ENCODE assay signal across 9 cellular contexts in genomic region chr18:61554117-61554776, GRCh38.
DNase-seq lines count a peak whose midpoint lies in the region; ATAC-seq and TF ChIP-seq lines count a peak whose summit lies in the region.
"Had no signal": no experiment of that assay in that cellular context is flagged by ENCODE, and none has a peak within 500 bp of the region (broad histone marks: within the 10 kb centered on the region; RNA-seq: fewer than 3 reads in every experiment).

No MANE protein-coding gene starts in this region.

- H3K4me1 Mint-ChIP-seq in CD4-positive, alpha-beta T cell (ENCODE audit: low read depth), result peaks cover 5% of the 10 kb centered on the region
- peaks cover 5% of the 10 kb centered on the region for H3K4me1 Mint-ChIP-seq in central memory CD8-positive, alpha-beta T cell
- H3K4me1 Mint-ChIP-seq in naive thymus-derived CD8-positive, alpha-beta T cell, result peaks cover 2 to 8% (median 5%) of the 10 kb centered on the region in 4 donors

- no peaks in the 10 kb centered on the region for H3K27me3 Mint-ChIP-seq in CD4-positive, alpha-beta T cell
- no peaks in the 10 kb centered on the region for H3K27me3 Mint-ChIP-seq in central memory CD8-positive, alpha-beta T cell
- peaks cover 0 to 10% (median 5%) of the 10 kb centered on the region in 5 donors for H3K27me3 Mint-ChIP-seq in naive thymus-derived CD8-positive, alpha-beta T cell

- H3K4me3 Mint-ChIP-seq in CD4-positive, alpha-beta T cell, result peak overlapping the region; percentile 82
- peak overlapping the region; percentile 74 for H3K4me3 Mint-ChIP-seq in central memory CD8-positive, alpha-beta T cell
- peak overlapping the region; percentile 69 to 94 (median 84) for H3K4me3 Mint-ChIP-seq in naive thymus-derived CD8-positive, alpha-beta T cell

- intact Hi-C loops in CD4-positive, alpha-beta T cell (cut with DNase I, micrococcal nuclease), result no loop called here

- CTCF ChIA-PET in CD4-positive, alpha-beta T cell (lab: Charles Lee), result no interaction called here

- peak overlapping the region; percentile 70 for H3K27ac Mint-ChIP-seq in CD4-positive, alpha-beta T cell
- H3K27ac Mint-ChIP-seq in central memory CD8-positive, alpha-beta T cell (ENCODE audit: low read depth), result peak overlapping the region; percentile 64
- peak overlapping the region; percentile 40 to 95 (median 80) for H3K27ac Mint-ChIP-seq in naive thymus-derived CD8-positive, alpha-beta T cell

- no peak overlapping the region for H3K27ac ChIP-seq in CD4-positive, alpha-beta T cell (ENCODE audit: low read depth, low read length)

- no peaks in the 10 kb centered on the region for H3K9me3 ChIP-seq in CD4-positive, alpha-beta T cell (ENCODE audit: control insufficient read depth, low read length)

- H3K36me3 Mint-ChIP-seq in CD4-positive, alpha-beta T cell (ENCODE audit: low read depth), result no peaks in the 10 kb centered on the region
- peaks cover 4% of the 10 kb centered on the region for H3K36me3 Mint-ChIP-seq in central memory CD8-positive, alpha-beta T cell (ENCODE audit: insufficient read depth)
- H3K36me3 Mint-ChIP-seq in naive thymus-derived CD8-positive, alpha-beta T cell, result peaks cover 0 to 1% (median 0%) of the 10 kb centered on the region in 3 donors

- H3K27me3 ChIP-seq in CD4-positive, alpha-beta T cell (ENCODE audit: control insufficient read depth, insufficient read depth, low read length), result no peaks in the 10 kb centered on the region

- TF ChIP-seq CTCF in CD4-positive, alpha-beta T cell (IDR thresholded peaks at IDR 0.05), result no peak

- peak in 8 of 10 experiments; percentile 2 to 37 (median 9) for DNase-seq in CD4-positive, alpha-beta T cell
- DNase-seq in central memory CD8-positive, alpha-beta T cell (ENCODE audit: low spot score in 2 of 2), result peak; percentile 18 to 21
- DNase-seq in naive thymus-derived CD8-positive, alpha-beta T cell, result peak in 8 of 10 donors; percentile 2 to 81 (median 40)
- DNase-seq in kidney glomerular epithelial cell (lab: John Stamatoyannopoulos, UW) (no peak), KBM-7 (no peak)
- DNase-seq: SHP77 treated with DMSO at 0.1 percent for 48 hours had no signal

- peak; percentile 55 for ATAC-seq in CD4-positive, alpha-beta T cell (ENCODE audit: poor library complexity)
- ATAC-seq in activated CD4-positive, CD25-positive, alpha-beta regulatory T cell treated with anti-CD3 and anti-CD28 coated beads, Interleukin-2, amount 50 U/mL, for 24 hours, result peak; percentile 44 to 45
- peak; percentile 62 for ATAC-seq in central memory CD8-positive, alpha-beta T cell (replicated peaks; ENCODE audit: extremely low read depth, poor library complexity, severe bottlenecking)
- peak; percentile 78 to 81 for ATAC-seq in naive thymus-derived CD8-positive, alpha-beta T cell
- ATAC-seq in GM18511 (IDR thresholded peaks at IDR 0.05; ENCODE audit: unreplicated experiment), result no peak
- ATAC-seq in GM21717 (IDR thresholded peaks at IDR 0.05; ENCODE audit: unreplicated experiment), result no peak

- H3K9me3 Mint-ChIP-seq in CD4-positive, alpha-beta T cell, result no peaks in the 10 kb centered on the region
- H3K9me3 Mint-ChIP-seq in central memory CD8-positive, alpha-beta T cell, result no peaks in the 10 kb centered on the region
- H3K9me3 Mint-ChIP-seq in naive thymus-derived CD8-positive, alpha-beta T cell, result peaks cover 0 to 6% (median 0%) of the 10 kb centered on the region in 9 donors

- POLR2A ChIA-PET in CD4-positive, alpha-beta T cell (lab: Charles Lee), result interaction anchor here (1.2 to 1.3 kb wide), 2 partner anchors 27 to 534 kb away, joined by 3 read pairs; no protein-coding TSS in a partner anchor
- POLR2A ChIA-PET in naive thymus-derived CD8-positive, alpha-beta T cell (lab: Charles Lee), result interaction anchor here (0.6 kb wide), 2 partner anchors 29 to 71 kb away, joined by 3 to 5 read pairs; no protein-coding TSS in a partner anchor

- in situ Hi-C loops in KBM-7 (cut with MboI; ENCODE audit: low pct_unique_long_range_greater_than_20kb, low sequenced_read_pairs), result no loop called here

Comparison
In these comparisons a context has a peak if more than half of its experiments do, and no peak if none do; other contexts are left out.
1. ATAC-seq: peak in CD4-positive, alpha-beta T cell (single experiment), activated CD4-positive, CD25-positive, alpha-beta regulatory T cell treated with anti-CD3 and anti-CD28 coated beads, Interleukin-2, amount 50 U/mL, for 24 hours (2 of 2), central memory CD8-positive, alpha-beta T cell (single experiment) and naive thymus-derived CD8-positive, alpha-beta T cell (2 of 2); none in GM18511 (single experiment) and GM21717 (single experiment).
2. DNase-seq: peak in CD4-positive, alpha-beta T cell (8 of 10), central memory CD8-positive, alpha-beta T cell (2 of 2) and naive thymus-derived CD8-positive, alpha-beta T cell (8 of 10); none in kidney glomerular epithelial cell (single experiment) and KBM-7 (single experiment).
3. Peak in every context shown above with its lines, with median percentiles within 50 percentile points of each other: H3K27ac Mint-ChIP-seq and H3K4me3 Mint-ChIP-seq.